1 cellular context compared by ENCODE assay signal in genomic region chr10:8242295-8242872, GRCh38.
TF ChIP-seq lines count a peak whose summit lies in the region.

No MANE protein-coding gene starts in this region.

TF ChIP-seq in K562, 482 proteins besides CTCF, POLR2A, EP300 and RAD21 (continued from another document):
- TF ChIP-seq ATF7 (IDR thresholded peaks at IDR 0.05) = peak; percentile 20; the same call in 1 of the 2 replicates
